20 cellular contexts compared by ENCODE assay signal in the genomic region with DNA sequence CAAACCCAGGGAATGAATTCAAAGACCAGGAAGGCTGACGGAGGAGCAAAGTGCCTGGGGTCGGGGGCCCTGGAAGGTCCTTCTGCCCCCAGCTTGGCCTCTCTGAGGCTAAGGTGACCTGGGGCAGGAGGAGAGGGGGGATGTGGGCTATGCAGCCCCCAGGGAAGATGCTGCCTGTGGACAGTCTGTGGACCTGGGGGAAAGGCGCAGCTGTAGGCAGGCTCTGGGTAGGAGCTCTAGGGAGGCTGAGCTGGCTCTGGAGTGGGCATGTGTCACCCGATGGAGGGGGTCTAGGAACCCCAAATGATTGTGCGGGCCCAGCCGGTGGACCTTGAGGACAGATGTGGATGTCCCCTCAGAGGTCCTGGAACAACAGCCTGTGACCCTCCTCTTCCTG. TPM values are rescaled to one million over a fixed set of nuclear protein-coding genes. Genes with fewer than 3 reads are reported as not detected.
"Had no signal": no experiment of that assay in that cellular context is flagged by ENCODE, and none has a peak within 500 bp of the region (broad histone marks: within the 10 kb centered on the region; RNA-seq: fewer than 3 reads in every experiment).

No MANE protein-coding gene starts in this region.

- H3K27me3 ChIP-seq: brain microvascular endothelial cell, colonic mucosa, testis had no signal

- H3K36me3 ChIP-seq: brain microvascular endothelial cell, colonic mucosa, prostate gland, right atrium auricular region had no signal

- H3K9me3 Mint-ChIP-seq: activated CD4-positive, alpha-beta T cell treated with anti-CD3 and anti-CD28 coated beads, Interleukin-2, amount 10 ng/mL, durations not matched to agents 24 days and 14 days; activated CD8-positive, alpha-beta T cell treated with anti-CD3 and anti-CD28 coated beads for 36 hours; activated naive CD8-positive, alpha-beta T cell treated with anti-CD3 and anti-CD28 coated beads, Interleukin-2, amount 10 ng/mL, durations not matched to agents 7 days and 5 days; activated T-helper 17 cell treated with anti-CD3 and anti-CD28 coated beads, Interleukin-2, amount 50 U/mL, for 72 hours; T-helper 2 cell treated with Interferon-gamma antibody and Interleukin-4, amounts not matched to agents 5 μg/mL and 100 μg/mL, for 36 hours; type B pancreatic cell had no signal

- H3K4me1 Mint-ChIP-seq: activated CD4-positive, alpha-beta T cell treated with anti-CD3 and anti-CD28 coated beads, Interleukin-2, amount 10 ng/mL, durations not matched to agents 24 days and 14 days; activated naive CD8-positive, alpha-beta T cell treated with anti-CD3 and anti-CD28 coated beads, Interleukin-2, amount 10 ng/mL, durations not matched to agents 7 days and 5 days; activated T-helper 17 cell treated with anti-CD3 and anti-CD28 coated beads, Interleukin-2, amount 50 U/mL, for 72 hours; central memory CD8-positive, alpha-beta T cell; endodermal cell had no signal

- H3K4me3 ChIP-seq: colonic mucosa, lung, prostate gland, right atrium auricular region, skin epidermis, testis had no signal

- ATAC-seq: activated CD8-positive, alpha-beta T cell treated with anti-CD3 and anti-CD28 coated beads for 36 hours; activated T-helper 17 cell treated with anti-CD3 and anti-CD28 coated beads, Interleukin-2, amount 50 U/mL, for 72 hours; stimulated activated effector memory CD8-positive, alpha-beta T cell treated with anti-CD3 and anti-CD28 coated beads, Interleukin-12 subunit alpha, Interleukin-12 subunit beta, amount 100 ng/mL, for 72 hours had no signal

- H3K4me1 ChIP-seq: colonic mucosa, right atrium auricular region, testis had no signal

- DNase-seq: activated CD4-positive, alpha-beta T cell treated with anti-CD3 and anti-CD28 coated beads, Interleukin-2, amount 10 ng/mL, durations not matched to agents 24 days and 14 days; activated CD8-positive, alpha-beta T cell treated with anti-CD3 and anti-CD28 coated beads for 36 hours; activated naive CD4-positive, alpha-beta T cell treated with Interleukin-2 at 50 U/mL for 16 hours; activated naive CD8-positive, alpha-beta T cell treated with anti-CD3 and anti-CD28 coated beads, Interleukin-2, amount 10 ng/mL, durations not matched to agents 7 days and 5 days; activated T-cell treated with anti-CD3 and anti-CD28 coated beads, Interleukin-2, amount 50 U/mL, for 1 hour; colonic mucosa; endodermal cell; midbrain; stimulated activated CD4-positive, alpha-beta T cell treated with anti-CD3 and anti-CD28 coated beads, Interleukin-4, amount 100 ng/mL, for 1 hour; testis had no signal

- H3K27ac Mint-ChIP-seq: activated CD4-positive, alpha-beta T cell treated with anti-CD3 and anti-CD28 coated beads, Interleukin-2, amount 10 ng/mL, durations not matched to agents 24 days and 14 days; activated CD8-positive, alpha-beta T cell treated with anti-CD3 and anti-CD28 coated beads for 36 hours; activated naive CD8-positive, alpha-beta T cell treated with anti-CD3 and anti-CD28 coated beads, Interleukin-2, amount 10 ng/mL, durations not matched to agents 7 days and 5 days; activated T-helper 17 cell treated with anti-CD3 and anti-CD28 coated beads, Interleukin-2, amount 50 U/mL, for 72 hours; endodermal cell; stimulated activated effector memory CD8-positive, alpha-beta T cell treated with anti-CD3 and anti-CD28 coated beads, Interleukin-12 subunit alpha, Interleukin-12 subunit beta, amount 100 ng/mL, for 72 hours; T-helper 2 cell treated with Interferon-gamma antibody and Interleukin-4, amounts not matched to agents 5 μg/mL and 100 μg/mL, for 36 hours had no signal

- H3K4me3 Mint-ChIP-seq: activated CD4-positive, alpha-beta T cell treated with anti-CD3 and anti-CD28 coated beads, Interleukin-2, amount 10 ng/mL, durations not matched to agents 24 days and 14 days; activated CD8-positive, alpha-beta T cell treated with anti-CD3 and anti-CD28 coated beads for 36 hours; activated naive CD8-positive, alpha-beta T cell treated with anti-CD3 and anti-CD28 coated beads, Interleukin-2, amount 10 ng/mL, durations not matched to agents 7 days and 5 days; activated T-helper 17 cell treated with anti-CD3 and anti-CD28 coated beads, Interleukin-2, amount 50 U/mL, for 72 hours; central memory CD8-positive, alpha-beta T cell; endodermal cell; stimulated activated effector memory CD8-positive, alpha-beta T cell treated with anti-CD3 and anti-CD28 coated beads, Interleukin-12 subunit alpha, Interleukin-12 subunit beta, amount 100 ng/mL, for 72 hours; T-helper 2 cell treated with Interferon-gamma antibody and Interleukin-4, amounts not matched to agents 5 μg/mL and 100 μg/mL, for 36 hours; type B pancreatic cell had no signal

- H3K36me3 Mint-ChIP-seq: activated naive CD8-positive, alpha-beta T cell treated with anti-CD3 and anti-CD28 coated beads, Interleukin-2, amount 10 ng/mL, durations not matched to agents 7 days and 5 days; stimulated activated effector memory CD8-positive, alpha-beta T cell treated with anti-CD3 and anti-CD28 coated beads, Interleukin-12 subunit alpha, Interleukin-12 subunit beta, amount 100 ng/mL, for 72 hours had no signal

- H3K27me3 Mint-ChIP-seq: activated CD4-positive, alpha-beta T cell treated with anti-CD3 and anti-CD28 coated beads, Interleukin-2, amount 10 ng/mL, durations not matched to agents 24 days and 14 days had no signal

- H3K9me3 ChIP-seq: colonic mucosa, prostate gland, right atrium auricular region, testis had no signal

- H3K27ac ChIP-seq: brain microvascular endothelial cell, colonic mucosa, prostate gland, right atrium auricular region, testis had no signal

RNA-seq across cellular contexts. Expression of gene WNT7B, which starts 42.8 kb away (rescaled TPM):
- total RNA-seq: activated CD4-positive, alpha-beta T cell treated with anti-CD3 and anti-CD28 coated beads, Interleukin-2, amount 10 ng/mL, durations not matched to agents 24 days and 14 days; activated CD8-positive, alpha-beta T cell treated with anti-CD3 and anti-CD28 coated beads for 36 hours; activated naive CD8-positive, alpha-beta T cell treated with anti-CD3 and anti-CD28 coated beads, Interleukin-2, amount 10 ng/mL, durations not matched to agents 7 days and 5 days; activated T-helper 17 cell treated with anti-CD3 and anti-CD28 coated beads, Interleukin-2, amount 50 U/mL, for 72 hours; endodermal cell had no signal
